In genomic region chr17:57106107-57106835, GRCh38 we compare ENCODE assay signal across 9 cellular contexts. TPM values are rescaled to one million over a fixed set of nuclear protein-coding genes. Genes with fewer than 3 reads are reported as not detected.
A peak's percentile ranks its signal among the peaks of the same experiment; 100 is the strongest.
DNase-seq lines count a peak whose midpoint lies in the region; ATAC-seq and TF ChIP-seq lines count a peak whose summit lies in the region.
"Had no signal": no experiment of that assay in that cellular context is flagged by ENCODE, and none has a peak within 500 bp of the region (broad histone marks: within the 10 kb centered on the region; RNA-seq: fewer than 3 reads in every experiment).

No MANE protein-coding gene starts in this region.

- H3K27ac ChIP-seq in psoas muscle: peak overlapping the region; percentile 92

- no peaks in the 10 kb centered on the region for H3K27me3 ChIP-seq in psoas muscle (ENCODE audit: insufficient read depth in 3 of 3, low read length in 2 of 3)

- H3K4me3 ChIP-seq in epithelial cell of proximal tubule (ENCODE audit: low read depth, low read length): no peak overlapping the region
- H3K4me3 ChIP-seq in psoas muscle: no peak overlapping the region
- H3K4me3 ChIP-seq: HAP-1 had no signal

- peaks cover 0 to 15% of the 10 kb centered on the region in 2 donors for H3K36me3 ChIP-seq in psoas muscle (ENCODE audit: insufficient read depth in 1 of 2, low read depth in 1 of 2)

- TF ChIP-seq CTCF in epithelial cell of proximal tubule (conservative IDR thresholded peaks at IDR 0.05; ENCODE audit: low read depth, low read length): peak; percentile 43
- TF ChIP-seq CTCF in psoas muscle (IDR thresholded peaks at IDR 0.05): peak; percentile 58

- in situ Hi-C loops in KBM-7 (cut with MboI; ENCODE audit: low pct_unique_long_range_greater_than_20kb, low sequenced_read_pairs): no loop called here

- no peaks in the 10 kb centered on the region for H3K9me3 ChIP-seq in psoas muscle
- H3K9me3 ChIP-seq: HAP-1 had no signal

- DNase-seq in NCI-H1417 (lab: John Stamatoyannopoulos, UW): peak in 2 of 3 experiments; percentile 12 to 27
- DNase-seq in NCI-H1417 treated with DMSO at 0.1 percent for 48 hours (lab: John Stamatoyannopoulos, UW): no peak
- peak; percentile 22 for DNase-seq in NCI-H69 (lab: John Stamatoyannopoulos, UW)
- no peak for DNase-seq in epithelial cell of proximal tubule (ENCODE audit: low read depth)
- peak; percentile 65 to 87 for DNase-seq in psoas muscle
- no peak for DNase-seq in KBM-7
- no peak for DNase-seq in sciatic nerve (ENCODE audit: low spot score)

- WGBS in psoas muscle, 3 donors: 31 to 42% (median 31%) methylated on average over 17 of the region's 17 CpGs

- intact Hi-C loops in psoas muscle (cut with DNase I): no loop called here
- intact Hi-C loops in sciatic nerve (cut with DNase I): no loop called here

- H3K4me1 ChIP-seq in psoas muscle: peaks cover 80% of the 10 kb centered on the region
- H3K4me1 ChIP-seq: HAP-1 had no signal

- ATAC-seq in psoas muscle (peak; percentile 67 to 81 (median 72)), HG02571 (IDR thresholded peaks at IDR 0.05; ENCODE audit: unreplicated experiment) (no peak), sciatic nerve (no peak)

RNA-seq across cellular contexts. Expression of gene AKAP1, which starts 21.2 kb away (rescaled TPM):
- total RNA-seq in epithelial cell of proximal tubule (29.8 and 44.2 TPM in 2 replicates), psoas muscle (100 to 1,000 TPM in 2 of 4 donors, 10 to 100 TPM in 2; 86.0 to 231 (median 105) TPM), sciatic nerve (25.3 TPM)
- 100 to 1,000 TPM in 1 of 3 donors, 10 to 100 TPM in 2; 42.3 to 127 (median 61.6) TPM for polyA plus RNA-seq in psoas muscle

Comparison
In these comparisons a context has a peak if more than half of its experiments do, and no peak if none do; other contexts are left out.
1. DNase-seq: peak in NCI-H1417 (2 of 3), NCI-H69 (single experiment) and psoas muscle (2 of 2); none in NCI-H1417 treated with DMSO at 0.1 percent for 48 hours (single experiment), epithelial cell of proximal tubule (single experiment), KBM-7 (single experiment) and sciatic nerve (single experiment).
2. ATAC-seq: peak in psoas muscle (4 of 4); none in HG02571 (single experiment) and sciatic nerve (single experiment).